Comparison of ENCODE assay signal across 23 cellular contexts in genomic region chr7:69062020-69062760, GRCh38.
A peak's percentile ranks its signal among the peaks of the same experiment; 100 is the strongest.
DNase-seq lines count a peak whose midpoint lies in the region; ATAC-seq and TF ChIP-seq lines count a peak whose summit lies in the region.
"Had no signal": no experiment of that assay in that cellular context is flagged by ENCODE, and none has a peak within 500 bp of the region (broad histone marks: within the 10 kb centered on the region; RNA-seq: fewer than 3 reads in every experiment).

No MANE protein-coding gene starts in this region.

- H3K36me3 ChIP-seq in fibroblast of lung (ENCODE audit: control insufficient read depth, insufficient read depth, low read length) (no peaks in the 10 kb centered on the region), mesendoderm (ENCODE audit: control insufficient read depth, insufficient read depth, low read length) (no peaks in the 10 kb centered on the region)
- H3K36me3 ChIP-seq: brain microvascular endothelial cell, upper lobe of right lung had no signal

- H3K36me3 Mint-ChIP-seq in effector memory CD8-positive, alpha-beta T cell (ENCODE audit: insufficient read depth), result no peaks in the 10 kb centered on the region
- no peaks in the 10 kb centered on the region for H3K36me3 Mint-ChIP-seq in mesothelial cell of epicardium
- H3K36me3 Mint-ChIP-seq: activated CD8-positive, alpha-beta memory T cell treated with anti-CD3 and anti-CD28 coated beads, Interleukin-2, amount 10 ng/mL, durations not matched to agents 7 days and 5 days; CD4-positive, CD25-positive, alpha-beta regulatory T cell; natural killer cell had no signal

- H2BK5ac ChIP-seq in mesendoderm (ENCODE audit: low read length), result no peak overlapping the region

- no peak overlapping the region for H3K4me3 Mint-ChIP-seq in effector memory CD8-positive, alpha-beta T cell
- no peak overlapping the region for H3K4me3 Mint-ChIP-seq in mesothelial cell of epicardium
- H3K4me3 Mint-ChIP-seq: activated CD8-positive, alpha-beta memory T cell treated with anti-CD3 and anti-CD28 coated beads, Interleukin-2, amount 10 ng/mL, durations not matched to agents 7 days and 5 days; CD4-positive, CD25-positive, alpha-beta regulatory T cell; HFFc6; natural killer cell; T-helper 17 cell had no signal

- H2AFZ ChIP-seq in fibroblast of lung (ENCODE audit: low read length), result no peak overlapping the region

- no peak overlapping the region for H2BK120ac ChIP-seq in mesendoderm (ENCODE audit: low read depth, low read length)

- H3K27me3 Mint-ChIP-seq in effector memory CD8-positive, alpha-beta T cell, result no peaks in the 10 kb centered on the region
- H3K27me3 Mint-ChIP-seq in mesothelial cell of epicardium (ENCODE audit: low read depth), result no peaks in the 10 kb centered on the region
- H3K27me3 Mint-ChIP-seq: activated CD8-positive, alpha-beta memory T cell treated with anti-CD3 and anti-CD28 coated beads, Interleukin-2, amount 10 ng/mL, durations not matched to agents 7 days and 5 days; CD4-positive, CD25-positive, alpha-beta regulatory T cell; T-helper 17 cell had no signal

- no peak overlapping the region for H3K9ac ChIP-seq in fibroblast of lung (ENCODE audit: insufficient read depth, low read length)
- no peak overlapping the region for H3K9ac ChIP-seq in mesendoderm (ENCODE audit: low read length)

- H3K4ac ChIP-seq in mesendoderm (ENCODE audit: low read depth, low read length), result no peak overlapping the region

- H2AK5ac ChIP-seq in mesendoderm (ENCODE audit: low read length), result no peak overlapping the region

- no peaks in the 10 kb centered on the region for H3K9me3 ChIP-seq in fibroblast of lung (ENCODE audit: control insufficient read depth, insufficient read depth, low read depth, low read length)
- H3K9me3 ChIP-seq: upper lobe of right lung had no signal

- H3K79me1 ChIP-seq in mesendoderm (ENCODE audit: low read length), result no peaks in the 10 kb centered on the region

- H3K18ac ChIP-seq in mesendoderm (ENCODE audit: low read length), result no peak overlapping the region

- H3K4me1 Mint-ChIP-seq in effector memory CD8-positive, alpha-beta T cell (ENCODE audit: low read depth in 2 of 2), result no peaks in the 10 kb centered on the region
- H3K4me1 Mint-ChIP-seq in mesothelial cell of epicardium, result no peaks in the 10 kb centered on the region
- H3K4me1 Mint-ChIP-seq: activated CD8-positive, alpha-beta memory T cell treated with anti-CD3 and anti-CD28 coated beads, Interleukin-2, amount 10 ng/mL, durations not matched to agents 7 days and 5 days; CD4-positive, CD25-positive, alpha-beta regulatory T cell; natural killer cell; T-helper 17 cell had no signal

- H3K9me3 Mint-ChIP-seq in effector memory CD8-positive, alpha-beta T cell, result peaks cover 3 to 17% of the 10 kb centered on the region in 2 donors
- H3K9me3 Mint-ChIP-seq in mesothelial cell of epicardium, result peaks cover 39% of the 10 kb centered on the region

- no peak overlapping the region for H3K23ac ChIP-seq in mesendoderm (ENCODE audit: low read length)

- H3K4me1 ChIP-seq in fibroblast of lung (ENCODE audit: control insufficient read depth, extremely low read depth, insufficient read depth, low read length), result no peaks in the 10 kb centered on the region
- no peaks in the 10 kb centered on the region for H3K4me1 ChIP-seq in mesendoderm (ENCODE audit: control insufficient read depth, low read depth, low read length)
- H3K4me1 ChIP-seq: upper lobe of right lung had no signal

- H4K20me1 ChIP-seq in fibroblast of lung (ENCODE audit: control insufficient read depth, extremely low read depth, insufficient read depth, low read length), result no peaks in the 10 kb centered on the region

- no peak overlapping the region for H2BK15ac ChIP-seq in mesendoderm (replicated peaks; ENCODE audit: low read depth)

- DNase-seq in EH (ENCODE audit: low read depth), result peak; percentile 5
- DNase-seq in astrocyte of the hippocampus (ENCODE audit: low read depth, low spot score), result peak; percentile 3
- peak; percentile 33 to 50 for DNase-seq in fibroblast of lung (ENCODE audit: low read depth in 2 of 2)
- DNase-seq in mesendoderm, result peak; percentile 71
- no peak for DNase-seq in effector memory CD8-positive, alpha-beta T cell
- DNase-seq in foreskin melanocyte, result no peak
- DNase-seq in mesothelial cell of epicardium (ENCODE audit: low spot score in 2 of 2, unreplicated experiment in 2 of 2), result no peak
- DNase-seq: activated CD4-positive, alpha-beta T cell treated with anti-CD3 and anti-CD28 coated beads for 4 hours; activated CD8-positive, alpha-beta memory T cell treated with anti-CD3 and anti-CD28 coated beads, Interleukin-2, amount 10 ng/mL, durations not matched to agents 7 days and 5 days; activated naive CD4-positive, alpha-beta T cell treated with anti-CD3 and anti-CD28 coated beads, Interleukin-2, amount 50 U/mL, for 16 hours; brain microvascular endothelial cell; DMS 273 treated with DMSO at 0.1 percent for 48 hours; HFFc6; KG1; left cardiac atrium; natural killer cell; NCI-H1694 treated with DMSO at 0.1 percent for 48 hours; NCI-H526; T-helper 17 cell; upper lobe of right lung had no signal

- H3K27me3 ChIP-seq in fibroblast of lung (ENCODE audit: control insufficient read depth, insufficient read depth, low read length), result no peaks in the 10 kb centered on the region
- H3K27me3 ChIP-seq in mesendoderm (ENCODE audit: insufficient read depth, low read length, poor library complexity), result no peaks in the 10 kb centered on the region
- H3K27me3 ChIP-seq: brain microvascular endothelial cell, upper lobe of right lung had no signal

- WGBS in mesendoderm (ENCODE audit: extremely low coverage, insufficient coverage, low lambda C conversion rate), result no CpG with 5 or more reads among the region's 19 CpGs

- ATAC-seq in effector memory CD8-positive, alpha-beta T cell (replicated peaks), result no peak
- no peak for ATAC-seq in GM19463 (IDR thresholded peaks at IDR 0.05; ENCODE audit: unreplicated experiment)
- ATAC-seq: activated CD8-positive, alpha-beta memory T cell treated with anti-CD3 and anti-CD28 coated beads, Interleukin-2, amount 10 ng/mL, durations not matched to agents 7 days and 5 days; left cardiac atrium; natural killer cell; sciatic nerve; T-helper 17 cell; upper lobe of right lung had no signal

- no peak overlapping the region for H3K27ac Mint-ChIP-seq in effector memory CD8-positive, alpha-beta T cell
- no peak overlapping the region for H3K27ac Mint-ChIP-seq in mesothelial cell of epicardium
- H3K27ac Mint-ChIP-seq: activated CD8-positive, alpha-beta memory T cell treated with anti-CD3 and anti-CD28 coated beads, Interleukin-2, amount 10 ng/mL, durations not matched to agents 7 days and 5 days; CD4-positive, CD25-positive, alpha-beta regulatory T cell; HFFc6; natural killer cell; T-helper 17 cell had no signal

- H3K4me3 ChIP-seq in fibroblast of lung (replicated peaks in 1 of 4; ENCODE audit: control extremely low read depth in 1 of 4, insufficient read depth in 1 of 4, low read depth in 3 of 4, low read length in 4 of 4) (no peak overlapping the region), mesendoderm (ENCODE audit: low read length) (no peak overlapping the region)
- H3K4me3 ChIP-seq: upper lobe of right lung had no signal

- H4K5ac ChIP-seq in mesendoderm (ENCODE audit: low read length), result no peak overlapping the region

- no peak overlapping the region for H4K8ac ChIP-seq in mesendoderm (ENCODE audit: low read depth, low read length)

- no peak for TF ChIP-seq CTCF in fibroblast of lung (conservative IDR thresholded peaks at IDR 0.05 in 1 of 2, IDR thresholded peaks at IDR 0.05 in 1 of 2; ENCODE audit: low read depth in 1 of 2, low read length in 2 of 2)
- TF ChIP-seq CTCF in mesothelial cell of epicardium (IDR thresholded peaks at IDR 0.05; ENCODE audit: unreplicated experiment), result no peak

- H3K56ac ChIP-seq in mesendoderm (ENCODE audit: low read length), result no peak overlapping the region

- no peak overlapping the region for H3K4me2 ChIP-seq in fibroblast of lung (ENCODE audit: extremely low read depth, insufficient read depth, low read length)
- no peak overlapping the region for H3K4me2 ChIP-seq in mesendoderm (ENCODE audit: low read length)

- no peaks in the 10 kb centered on the region for H3K79me2 ChIP-seq in fibroblast of lung (ENCODE audit: control insufficient read depth, insufficient read depth, low read length)
- H3K79me2 ChIP-seq in mesendoderm (ENCODE audit: control insufficient read depth, insufficient read depth, low read length), result no peaks in the 10 kb centered on the region

- H3K27ac ChIP-seq in fibroblast of lung (ENCODE audit: insufficient read depth, low read length), result no peak overlapping the region
- H3K27ac ChIP-seq in mesendoderm (ENCODE audit: low read depth, low read length), result no peak overlapping the region
- H3K27ac ChIP-seq: brain microvascular endothelial cell, upper lobe of right lung had no signal

Comparison
In these comparisons a context has a peak if more than half of its experiments do, and no peak if none do; other contexts are left out.
1. DNase-seq: peak in EH (single experiment), astrocyte of the hippocampus (single experiment), fibroblast of lung (2 of 2) and mesendoderm (single experiment); none in effector memory CD8-positive, alpha-beta T cell (0 of 3), foreskin melanocyte (single experiment) and mesothelial cell of epicardium (0 of 2).